9 cellular contexts compared by ENCODE assay signal in genomic region chr6:28587746-28588075, GRCh38.
DNase-seq lines count a peak whose midpoint lies in the region.
"Had no signal": no experiment of that assay in that cellular context is flagged by ENCODE, and none has a peak within 500 bp of the region (broad histone marks: within the 10 kb centered on the region; RNA-seq: fewer than 3 reads in every experiment).

No MANE protein-coding gene starts in this region.

- no peaks in the 10 kb centered on the region for H3K36me3 Mint-ChIP-seq in T-helper 2 cell treated with Interferon-gamma antibody and Interleukin-4, amounts not matched to agents 5 μg/mL and 100 μg/mL, for 36 hours (ENCODE audit: low read depth)
- no peaks in the 10 kb centered on the region for H3K36me3 Mint-ChIP-seq in activated T-helper 2 cell treated with anti-CD3 and anti-CD28 coated beads, Interferon-gamma antibody, Interleukin-2, Interleukin-4, amounts not matched to agents 10 μg/mL and 5 μg/mL and 100 μg/mL, durations not matched to agents 14 hours and 24 hours and 36 hours (ENCODE audit: low read depth)

- intact Hi-C loops in activated T-helper 2 cell treated with anti-CD3 and anti-CD28 coated beads, Interferon-gamma antibody, Interleukin-2, Interleukin-4, amounts not matched to agents 10 μg/mL and 5 μg/mL and 100 μg/mL, durations not matched to agents 14 hours and 24 hours and 36 hours (cut with micrococcal nuclease): loop anchor here (5.0 kb wide), 3 partner anchors 45 to 190 kb away; partner anchors contain the start of gene ZSCAN12

- H3K9me3 Mint-ChIP-seq in T-helper 2 cell treated with Interferon-gamma antibody and Interleukin-4, amounts not matched to agents 5 μg/mL and 100 μg/mL, for 36 hours: no peaks in the 10 kb centered on the region
- no peaks in the 10 kb centered on the region for H3K9me3 Mint-ChIP-seq in activated T-helper 2 cell treated with anti-CD3 and anti-CD28 coated beads, Interferon-gamma antibody, Interleukin-2, Interleukin-4, amounts not matched to agents 10 μg/mL and 5 μg/mL and 100 μg/mL, durations not matched to agents 14 hours and 24 hours and 36 hours

- peaks cover 72% of the 10 kb centered on the region for H3K27me3 Mint-ChIP-seq in T-helper 2 cell treated with Interferon-gamma antibody and Interleukin-4, amounts not matched to agents 5 μg/mL and 100 μg/mL, for 36 hours (ENCODE audit: low read depth)
- peaks cover 70% of the 10 kb centered on the region for H3K27me3 Mint-ChIP-seq in activated T-helper 2 cell treated with anti-CD3 and anti-CD28 coated beads, Interferon-gamma antibody, Interleukin-2, Interleukin-4, amounts not matched to agents 10 μg/mL and 5 μg/mL and 100 μg/mL, durations not matched to agents 14 hours and 24 hours and 36 hours (ENCODE audit: low read depth)

- DNase-seq in T-helper 2 cell treated with Interferon-gamma antibody and Interleukin-4, amounts not matched to agents 5 μg/mL and 100 μg/mL, for 36 hours (ENCODE audit: low spot score): no peak
- DNase-seq in T-helper 2 cell: no peak
- DNase-seq in activated T-helper 2 cell treated with anti-CD3 and anti-CD28 coated beads, Interferon-gamma antibody, Interleukin-2, Interleukin-4, amounts not matched to agents 10 μg/mL and 5 μg/mL and 100 μg/mL, durations not matched to agents 14 hours and 24 hours and 36 hours (ENCODE audit: low spot score): no peak
- peak; percentile 39 for DNase-seq in superior temporal gyrus (ENCODE audit: extremely low spot score)
- no peak for DNase-seq in dermis blood vessel endothelial cell
- DNase-seq in MV-4-11 (lab: John Stamatoyannopoulos, UW): no peak
- no peak for DNase-seq in amniotic stem cell (lab: John Stamatoyannopoulos, UW)
- DNase-seq: Caco-2 had no signal

- peaks cover 26% of the 10 kb centered on the region for H3K4me1 Mint-ChIP-seq in T-helper 2 cell treated with Interferon-gamma antibody and Interleukin-4, amounts not matched to agents 5 μg/mL and 100 μg/mL, for 36 hours (ENCODE audit: low read depth)
- H3K4me1 Mint-ChIP-seq in activated T-helper 2 cell treated with anti-CD3 and anti-CD28 coated beads, Interferon-gamma antibody, Interleukin-2, Interleukin-4, amounts not matched to agents 10 μg/mL and 5 μg/mL and 100 μg/mL, durations not matched to agents 14 hours and 24 hours and 36 hours (ENCODE audit: low read depth): peaks cover 27% of the 10 kb centered on the region

- peak overlapping the region; percentile 97 for H3K4me3 ChIP-seq in iPS-18c (ENCODE audit: insufficient read depth, low read depth, low read length)

- H3K4me3 Mint-ChIP-seq in T-helper 2 cell treated with Interferon-gamma antibody and Interleukin-4, amounts not matched to agents 5 μg/mL and 100 μg/mL, for 36 hours: peak overlapping the region; percentile 84
- peak overlapping the region; percentile 78 for H3K4me3 Mint-ChIP-seq in activated T-helper 2 cell treated with anti-CD3 and anti-CD28 coated beads, Interferon-gamma antibody, Interleukin-2, Interleukin-4, amounts not matched to agents 10 μg/mL and 5 μg/mL and 100 μg/mL, durations not matched to agents 14 hours and 24 hours and 36 hours (ENCODE audit: low read depth)

- H3K9me3 ChIP-seq in iPS-18c (ENCODE audit: control insufficient read depth, insufficient read depth, low read length): no peaks in the 10 kb centered on the region
- H3K9me3 ChIP-seq: Caco-2 had no signal

- H3K27ac Mint-ChIP-seq in T-helper 2 cell treated with Interferon-gamma antibody and Interleukin-4, amounts not matched to agents 5 μg/mL and 100 μg/mL, for 36 hours: no peak overlapping the region
- H3K27ac Mint-ChIP-seq in activated T-helper 2 cell treated with anti-CD3 and anti-CD28 coated beads, Interferon-gamma antibody, Interleukin-2, Interleukin-4, amounts not matched to agents 10 μg/mL and 5 μg/mL and 100 μg/mL, durations not matched to agents 14 hours and 24 hours and 36 hours: no peak overlapping the region
